Comparison of ENCODE assay signal across 1 cellular context in the genomic region with DNA sequence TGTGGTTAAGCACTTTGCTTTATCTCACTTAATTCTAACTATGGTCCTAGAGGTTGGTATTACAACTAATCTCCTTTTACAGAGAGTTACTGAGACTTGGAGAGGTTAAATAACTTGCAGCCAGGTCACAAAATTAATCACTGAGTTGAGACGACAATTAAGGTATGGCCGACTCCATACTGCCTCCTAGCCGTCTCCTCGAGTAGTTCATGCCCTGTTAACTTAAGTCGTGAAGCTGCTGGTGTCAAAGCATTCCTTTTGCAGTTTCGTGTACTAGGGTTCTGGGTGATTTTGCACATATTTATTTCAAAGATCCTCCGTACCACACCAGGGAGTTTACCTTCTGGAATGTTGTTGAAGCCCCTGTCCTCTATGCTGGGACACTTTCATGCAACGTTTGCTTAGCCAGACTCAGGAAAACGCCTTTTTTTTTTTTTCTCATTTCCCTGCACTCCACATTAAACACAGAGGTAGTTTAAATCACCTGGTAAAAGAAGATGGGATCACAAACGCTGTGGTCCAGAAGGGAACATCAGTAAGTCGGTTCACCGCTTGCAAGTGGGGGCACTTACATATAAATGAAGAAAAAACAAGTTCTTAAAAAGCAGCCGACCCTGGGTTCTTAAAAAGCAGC.
TF ChIP-seq lines count a peak whose summit lies in the region.

No MANE protein-coding gene starts in this region.

TF ChIP-seq in GM12878, 131 proteins besides CTCF, POLR2A, EP300 and RAD21 (continued from another document):
- TF ChIP-seq BCL3 (IDR thresholded peaks at IDR 0.05; ENCODE audit: borderline replicate concordance, insufficient read depth, low read depth, low read length, poor library complexity, severe bottlenecking) (no peak), MYC (IDR thresholded peaks at IDR 0.05; ENCODE audit: insufficient read depth, insufficient read length, insufficient replicate concordance, low read length, severe bottlenecking) (no peak)
TF ChIP-seq in GM12878: peak in this region for 9.
